In the genomic region with DNA sequence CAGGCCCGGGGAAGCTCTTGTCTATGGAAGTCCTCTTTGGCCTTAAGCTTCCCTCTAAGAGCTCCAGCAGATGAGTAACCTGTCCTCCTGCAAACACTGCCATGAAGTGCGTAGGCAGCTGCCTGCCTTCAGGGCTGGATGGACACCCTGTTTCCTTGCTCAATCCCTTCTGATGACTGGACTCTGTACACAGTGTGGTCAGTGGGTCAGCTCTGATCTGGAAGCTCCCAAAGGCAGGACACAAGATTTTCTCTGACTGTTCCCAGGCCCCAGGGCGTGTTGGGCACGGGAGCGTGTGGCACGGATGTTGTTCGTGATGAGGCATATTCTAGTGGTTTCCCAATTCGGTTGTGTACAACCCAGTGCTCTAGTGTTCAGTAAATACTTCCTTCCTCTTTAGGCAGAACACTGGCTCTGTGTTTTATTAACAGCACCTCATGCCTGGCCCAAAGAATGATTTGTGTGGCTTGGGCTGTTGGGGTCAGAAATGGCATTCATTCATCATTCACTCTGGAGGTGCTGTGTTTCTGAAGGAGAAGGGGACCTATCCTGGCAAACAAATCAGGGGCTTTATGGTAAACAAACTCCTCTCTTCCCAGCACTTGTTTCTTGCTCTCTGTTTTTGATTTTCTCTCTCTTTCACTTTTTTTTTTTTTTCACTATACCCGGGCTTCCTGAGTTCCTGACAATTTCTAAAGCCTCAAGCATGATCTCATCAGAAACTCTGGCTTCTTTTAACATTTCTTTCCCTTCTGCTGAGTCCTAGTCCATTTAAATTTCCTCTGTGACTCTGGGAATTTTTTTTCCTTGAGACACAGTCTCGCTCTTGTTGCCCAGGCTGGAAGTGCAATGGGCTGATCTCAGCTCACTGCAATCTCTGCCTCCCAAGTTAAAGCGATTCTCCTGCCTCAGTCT, we compare ENCODE assay signal across 8 cellular contexts. TPM values are rescaled to one million over a fixed set of nuclear protein-coding genes. Genes with fewer than 3 reads are reported as not detected.
DNase-seq lines count a peak whose midpoint lies in the region; ATAC-seq and TF ChIP-seq lines count a peak whose summit lies in the region.

No MANE protein-coding gene starts in this region.

- no peak for TF ChIP-seq EP300 in esophagus muscularis mucosa (IDR thresholded peaks at IDR 0.05)

- H3K27ac ChIP-seq in CD8-positive, alpha-beta memory T cell (ENCODE audit: low read depth, low read length), result no peak overlapping the region
- H3K27ac ChIP-seq in esophagus muscularis mucosa (replicated peaks in 1 of 4) (peak overlapping the region; percentile 40 to 75 (median 46)), neural progenitor cell (no peak overlapping the region)

- ATAC-seq in HG02763 (IDR thresholded peaks at IDR 0.05; ENCODE audit: unreplicated experiment) (peak; percentile 57), GM21723 (IDR thresholded peaks at IDR 0.05; ENCODE audit: unreplicated experiment) (no peak), HG03159 (IDR thresholded peaks at IDR 0.05; ENCODE audit: unreplicated experiment) (no peak)

- intact Hi-C loops in esophagus muscularis mucosa (cut with DNase I), result no loop called here

- no peaks in the 10 kb centered on the region for H3F3A ChIP-seq in neural progenitor cell (ENCODE audit: low read depth)

- H3K4me3 Mint-ChIP-seq in CD8-positive, alpha-beta memory T cell, result peak overlapping the region; percentile 12 to 87 (median 77)
- no peak overlapping the region for H3K4me3 Mint-ChIP-seq in neural progenitor cell

- H3K79me2 ChIP-seq in neural progenitor cell (ENCODE audit: low read depth), result no peaks in the 10 kb centered on the region

- TF ChIP-seq CTCF in esophagus muscularis mucosa (IDR thresholded peaks at IDR 0.05) (no peak), neural progenitor cell (IDR thresholded peaks at IDR 0.05) (no peak)

- H3K4me3 ChIP-seq in CD8-positive, alpha-beta memory T cell (ENCODE audit: low read length), result peak overlapping the region; percentile 42
- H3K4me3 ChIP-seq in esophagus muscularis mucosa, result no peak overlapping the region
- H3K4me3 ChIP-seq in neural progenitor cell, result no peak overlapping the region

- peaks cover 42 to 61% (median 51%) of the 10 kb centered on the region in 3 donors for H3K4me1 Mint-ChIP-seq in CD8-positive, alpha-beta memory T cell
- H3K4me1 Mint-ChIP-seq in neural progenitor cell, result no peaks in the 10 kb centered on the region

- peaks cover 0 to 2% (median 0%) of the 10 kb centered on the region in 5 donors for H3K9me3 Mint-ChIP-seq in CD8-positive, alpha-beta memory T cell
- no peaks in the 10 kb centered on the region for H3K9me3 Mint-ChIP-seq in neural progenitor cell

- H3K27me3 Mint-ChIP-seq in CD8-positive, alpha-beta memory T cell, result peaks cover 0 to 3% of the 10 kb centered on the region in 2 donors
- H3K27me3 Mint-ChIP-seq in neural progenitor cell (ENCODE audit: insufficient read depth, low read depth), result peaks cover 3% of the 10 kb centered on the region

- peak overlapping the region; percentile 89 to 97 (median 94) for H3K27ac Mint-ChIP-seq in CD8-positive, alpha-beta memory T cell
- H3K27ac Mint-ChIP-seq in neural progenitor cell, result peak overlapping the region; percentile 3

- 42% methylated on average over 11 of the region's 11 CpGs for WGBS in esophagus muscularis mucosa

- no peaks in the 10 kb centered on the region for H3K9me3 ChIP-seq in CD8-positive, alpha-beta memory T cell (ENCODE audit: low read length)
- H3K9me3 ChIP-seq in esophagus muscularis mucosa (no peaks in the 10 kb centered on the region), neural progenitor cell (ENCODE audit: low read depth) (no peaks in the 10 kb centered on the region)

- peak in 1 of 5 donors; percentile 54 for DNase-seq in CD8-positive, alpha-beta memory T cell
- DNase-seq in T1000 (lab: John Stamatoyannopoulos, UW) (peak; percentile 61), esophagus muscularis mucosa (ENCODE audit: extremely low spot score) (peak; percentile 94), neural progenitor cell (ENCODE audit: low spot score) (no peak), activated gamma-delta T cell (lab: John Stamatoyannopoulos, UW) (no peak)

- H4K20me1 ChIP-seq in neural progenitor cell (ENCODE audit: low read depth), result no peaks in the 10 kb centered on the region

- POLR2A ChIA-PET in CD8-positive, alpha-beta memory T cell (lab: Charles Lee), result interaction anchor here (0.7 to 2.0 kb wide), 6 partner anchors 11 to 107 kb away, joined by 3 to 11 read pairs (median 4); a partner anchor contains a TSS

- peaks cover 52% of the 10 kb centered on the region for H3K4me1 ChIP-seq in CD8-positive, alpha-beta memory T cell (ENCODE audit: insufficient read depth, low read length)
- H3K4me1 ChIP-seq in esophagus muscularis mucosa (peaks cover 0 to 23% (median 10%) of the 10 kb centered on the region in 4 donors), neural progenitor cell (no peaks in the 10 kb centered on the region)

- no peak for TF ChIP-seq POLR2A in esophagus muscularis mucosa (IDR thresholded peaks at IDR 0.05; ENCODE audit: low read depth)

- H3K9ac ChIP-seq in neural progenitor cell, result no peak overlapping the region

- CTCF ChIA-PET in CD8-positive, alpha-beta memory T cell (lab: Charles Lee), result interaction anchor here (0.6 to 1.9 kb wide), 4 partner anchors 12 to 72 kb away, joined by 3 to 7 read pairs (median 5); no protein-coding TSS in a partner anchor

- H2AFZ ChIP-seq in neural progenitor cell (replicated peaks), result no peak overlapping the region

- no peaks in the 10 kb centered on the region for H3K36me3 ChIP-seq in CD8-positive, alpha-beta memory T cell (ENCODE audit: insufficient read depth, low read length)
- H3K36me3 ChIP-seq in esophagus muscularis mucosa (no peaks in the 10 kb centered on the region), neural progenitor cell (no peaks in the 10 kb centered on the region)

- H3K4me2 ChIP-seq in neural progenitor cell, result no peak overlapping the region

- H3K27me3 ChIP-seq in CD8-positive, alpha-beta memory T cell (ENCODE audit: insufficient read depth, low read length, poor library complexity, severe bottlenecking), result no peaks in the 10 kb centered on the region
- H3K27me3 ChIP-seq in esophagus muscularis mucosa (peaks cover 0 to 32% (median 0%) of the 10 kb centered on the region in 4 donors), neural progenitor cell (no peaks in the 10 kb centered on the region)

- H3K36me3 Mint-ChIP-seq in CD8-positive, alpha-beta memory T cell, result peaks cover 0 to 3% (median 1%) of the 10 kb centered on the region in 3 donors
- no peaks in the 10 kb centered on the region for H3K36me3 Mint-ChIP-seq in neural progenitor cell

RNA-seq across cellular contexts. Expression of a gene that starts 12.0 kb away (rescaled TPM):
- total RNA-seq in CD8-positive, alpha-beta memory T cell, result 10 to 100 TPM; 13.9 TPM
- 10.7 TPM for polyA plus RNA-seq in CD8-positive, alpha-beta memory T cell
- total RNA-seq in esophagus muscularis mucosa (1 to 10 TPM; 2.1 to 8.1 (median 4.8) TPM), neural progenitor cell (ENCODE audit: low replicate concordance) (18.5 and 21.0 TPM in 2 replicates)

RNA-seq across cellular contexts. Expression of a gene that starts 12.9 kb away (rescaled TPM):
- total RNA-seq in CD8-positive, alpha-beta memory T cell, result 100 to 1,000 TPM; 125 to 133 TPM
- 8.7 TPM for polyA plus RNA-seq in CD8-positive, alpha-beta memory T cell
- total RNA-seq in esophagus muscularis mucosa (10 to 100 TPM in 3 of 4 donors, 1 to 10 TPM in 1; 9.1 to 16.2 (median 12.4) TPM), neural progenitor cell (ENCODE audit: low replicate concordance) (4.2 and 10.7 TPM in 2 replicates)

RNA-seq across cellular contexts. Expression of a gene that starts 55.8 kb away (rescaled TPM):
- total RNA-seq in CD8-positive, alpha-beta memory T cell, result 1 to 10 TPM; 2.4 to 2.5 TPM
- polyA plus RNA-seq in CD8-positive, alpha-beta memory T cell, result 0.22 TPM
- 1 to 10 TPM; 1.7 to 2.6 (median 2.1) TPM for total RNA-seq in esophagus muscularis mucosa
- total RNA-seq in neural progenitor cell (ENCODE audit: low replicate concordance), result 1.7 and 2.3 TPM in 2 replicates

Comparison
In these comparisons a context has a peak if more than half of its experiments do, and no peak if none do; other contexts are left out.
1. DNase-seq: peak in T1000 (single experiment) and esophagus muscularis mucosa (single experiment); none in neural progenitor cell (single experiment) and activated gamma-delta T cell (single experiment).
2. H3K27ac ChIP-seq: peak in esophagus muscularis mucosa (4 of 4); none in CD8-positive, alpha-beta memory T cell (single experiment) and neural progenitor cell (single experiment).
3. RNA of a gene that starts 12.9 kb away (total RNA-seq): 125 to 133 TPM in CD8-positive, alpha-beta memory T cell; 9.1 to 16.2 TPM in esophagus muscularis mucosa and 4.2 to 10.7 TPM in neural progenitor cell; every median in the first group is over 4 times any median in the second.